Comparison of ENCODE assay signal across 8 cellular contexts in genomic region chr7:36526720-36527548, GRCh38.
DNase-seq lines count a peak whose midpoint lies in the region; ATAC-seq and TF ChIP-seq lines count a peak whose summit lies in the region.

No MANE protein-coding gene starts in this region.

- H3K36me3 ChIP-seq in osteoblast (ENCODE audit: insufficient read depth, low read length): no peaks in the 10 kb centered on the region

- H3K9me3 Mint-ChIP-seq in immature natural killer cell: no peaks in the 10 kb centered on the region

- no peak overlapping the region for H3K27ac ChIP-seq in osteoblast (ENCODE audit: low read depth, low read length)

- H3K27me3 ChIP-seq in osteoblast (ENCODE audit: insufficient read depth, low read length): peaks cover 13% of the 10 kb centered on the region

- no peak overlapping the region for H2AFZ ChIP-seq in osteoblast (ENCODE audit: low read length)

- ATAC-seq in GM18505 (IDR thresholded peaks at IDR 0.05; ENCODE audit: unreplicated experiment): peak; percentile 94
- ATAC-seq in HG02763 (IDR thresholded peaks at IDR 0.05; ENCODE audit: unreplicated experiment): peak; percentile 61
- no peak for ATAC-seq in GM18519 (IDR thresholded peaks at IDR 0.05; ENCODE audit: low FRiP score, unreplicated experiment)

- peaks cover 2 to 45% (median 24%) of the 10 kb centered on the region in 3 donors for H3K27me3 Mint-ChIP-seq in immature natural killer cell (ENCODE audit: low read depth in 3 of 3)

- no peak overlapping the region for H3K4me3 Mint-ChIP-seq in immature natural killer cell

- H3K4me1 Mint-ChIP-seq in immature natural killer cell: peaks cover 5 to 40% of the 10 kb centered on the region in 2 donors

- H3K9me3 ChIP-seq in osteoblast (ENCODE audit: low read depth, low read length): no peaks in the 10 kb centered on the region

- peaks cover 32 to 68% (median 32%) of the 10 kb centered on the region in 3 donors for H3K36me3 Mint-ChIP-seq in immature natural killer cell

- TF ChIP-seq POLR2A in GM18505 (IDR thresholded peaks at IDR 0.05; ENCODE audit: borderline replicate concordance, extremely low read depth, insufficient read depth, insufficient read length): no peak

- peaks cover 2% of the 10 kb centered on the region for H3K4me1 ChIP-seq in osteoblast (ENCODE audit: insufficient read depth, low read length)

- DNase-seq in RPMI8226 (peak; percentile 72), immature natural killer cell (no peak), D341Med (ENCODE audit: low spot score) (no peak), osteoblast (ENCODE audit: insufficient read length, low spot score, missing footprints) (no peak), NCI-H524 treated with DMSO at 0.1 percent for 48 hours (lab: John Stamatoyannopoulos, UW) (no peak)

- no peaks in the 10 kb centered on the region for H4K20me1 ChIP-seq in osteoblast (ENCODE audit: insufficient read depth, low read length)

- H3K27ac Mint-ChIP-seq in immature natural killer cell: peak overlapping the region; percentile 57 to 83 (median 80)

- H3K4me3 ChIP-seq in osteoblast (ENCODE audit: insufficient read depth, low read length): no peak overlapping the region

- no peak for TF ChIP-seq CTCF in osteoblast (IDR thresholded peaks at IDR 0.05; ENCODE audit: extremely low read depth, low read depth, low read length)

- no peaks in the 10 kb centered on the region for H3K79me2 ChIP-seq in osteoblast (ENCODE audit: insufficient read depth, low read length)

- H3K4me2 ChIP-seq in osteoblast (ENCODE audit: insufficient read depth, low read length): no peak overlapping the region
